In genomic region chr14:24299255-24300191, GRCh38 we compare ENCODE assay signal across 1 cellular context.
A peak's percentile ranks its signal among the peaks of the same experiment; 100 is the strongest.
TF ChIP-seq lines count a peak whose summit lies in the region.

Gene DHRS1, minus strand, starts transcription at chr14:24299780. Its CDS starts 674 bp downstream, at chr14:24299106.
Gene NOP9, plus strand, starts transcription at chr14:24299850. Its CDS starts 105 bp downstream, at chr14:24299955.

TF ChIP-seq in HepG2, 621 proteins besides CTCF, POLR2A, EP300 and RAD21 (continued from another document and continues in another):
- TF ChIP-seq ZNF142 (CRISPR knock-in tag; IDR thresholded peaks at IDR 0.05): peak; percentile 84; the same call in 1 of the 2 replicates
- TF ChIP-seq NBN (conservative IDR thresholded peaks at IDR 0.05): no peak
- peak; percentile 62; the same call in 1 of the 2 replicates for TF ChIP-seq ZNF790 (CRISPR knock-in tag; IDR thresholded peaks at IDR 0.05; ENCODE audit: borderline replicate concordance)
- peak; percentile 95 for TF ChIP-seq TBX2 (CRISPR knock-in tag; IDR thresholded peaks at IDR 0.05; ENCODE audit: borderline replicate concordance)
- TF ChIP-seq ZNF275 (CRISPR knock-in tag; IDR thresholded peaks at IDR 0.05; ENCODE audit: borderline replicate concordance): peak; percentile 99
- no peak for TF ChIP-seq ZNF296 (CRISPR knock-in tag; conservative IDR thresholded peaks at IDR 0.05)
- peak; percentile 92; the same call in 1 of the 2 replicates for TF ChIP-seq ZNF670 (CRISPR knock-in tag; IDR thresholded peaks at IDR 0.05; ENCODE audit: borderline replicate concordance)
- peak; percentile 20; the same call in 1 of the 2 replicates for TF ChIP-seq RCOR2 (CRISPR knock-in tag; IDR thresholded peaks at IDR 0.05)
- peak; percentile 77 for TF ChIP-seq CHCHD3 (CRISPR knock-in tag; IDR thresholded peaks at IDR 0.05)
- TF ChIP-seq DDIT3 (CRISPR knock-in tag; IDR thresholded peaks at IDR 0.05): no peak
- peak; percentile 97 for TF ChIP-seq FIP1L1 (IDR thresholded peaks at IDR 0.05; ENCODE audit: borderline replicate concordance, insufficient read depth, low read depth, low read length)
- TF ChIP-seq ZNF124 (CRISPR knock-in tag; IDR thresholded peaks at IDR 0.05): peak; percentile 90
- peak; percentile 95 for TF ChIP-seq ZNF160 (CRISPR knock-in tag; IDR thresholded peaks at IDR 0.05)
- no peak for TF ChIP-seq GLMP (CRISPR knock-in tag; IDR thresholded peaks at IDR 0.05; ENCODE audit: borderline replicate concordance)
- peak; percentile 87; the same call in 1 of the 2 replicates for TF ChIP-seq ZNF678 (CRISPR knock-in tag; IDR thresholded peaks at IDR 0.05)
- TF ChIP-seq BCL3 (CRISPR knock-in tag; IDR thresholded peaks at IDR 0.05): peak; percentile 99
- TF ChIP-seq PHF8 (CRISPR knock-in tag; IDR thresholded peaks at IDR 0.05): peak; percentile 100
- no peak for TF ChIP-seq ZSCAN30 (CRISPR knock-in tag; IDR thresholded peaks at IDR 0.05)
- TF ChIP-seq KLF11 (CRISPR knock-in tag; IDR thresholded peaks at IDR 0.05): peak; percentile 84; the same call in 1 of the 2 replicates
- TF ChIP-seq MLLT10 (CRISPR knock-in tag; IDR thresholded peaks at IDR 0.05): no peak
- no peak for TF ChIP-seq SMC3 (IDR thresholded peaks at IDR 0.05; ENCODE audit: low read length)
- TF ChIP-seq FOXM1 (CRISPR knock-in tag; IDR thresholded peaks at IDR 0.05): no peak
- peak; percentile 72 for TF ChIP-seq RNF2 (conservative IDR thresholded peaks at IDR 0.05; ENCODE audit: low read depth)
- peak; percentile 78; the same call in 1 of the 2 replicates for TF ChIP-seq TEF (CRISPR knock-in tag; IDR thresholded peaks at IDR 0.05)
- TF ChIP-seq REXO4 (CRISPR knock-in tag; IDR thresholded peaks at IDR 0.05; ENCODE audit: borderline replicate concordance): no peak
- TF ChIP-seq SMAD1 (CRISPR knock-in tag; IDR thresholded peaks at IDR 0.05; ENCODE audit: borderline replicate concordance, low read depth): peak; percentile 99
- TF ChIP-seq THAP7 (CRISPR knock-in tag; IDR thresholded peaks at IDR 0.05): peak; percentile 96
- TF ChIP-seq SIN3A (IDR thresholded peaks at IDR 0.05; ENCODE audit: borderline replicate concordance, low read depth, low read length): peak; percentile 100
- TF ChIP-seq GTF3A (CRISPR knock-in tag; conservative IDR thresholded peaks at IDR 0.05): peak; percentile 95; the same call in 1 of the 2 replicates
- TF ChIP-seq ZNF138 (CRISPR knock-in tag; IDR thresholded peaks at IDR 0.05; ENCODE audit: low read depth): peak; percentile 99
- no peak for TF ChIP-seq ZXDC (CRISPR knock-in tag; IDR thresholded peaks at IDR 0.05)
- TF ChIP-seq ZNF639 (CRISPR knock-in tag; conservative IDR thresholded peaks at IDR 0.05): peak; percentile 30
- peak; percentile 93 for TF ChIP-seq ZNF343 (CRISPR knock-in tag; IDR thresholded peaks at IDR 0.05)
- TF ChIP-seq ZNF773 (CRISPR knock-in tag; IDR thresholded peaks at IDR 0.05; ENCODE audit: borderline replicate concordance): 0 out of 2 replicates have a peak, but pooled peaks have one; percentile 24
- no peak for TF ChIP-seq TMF1 (CRISPR knock-in tag; IDR thresholded peaks at IDR 0.05; ENCODE audit: low read depth)
- TF ChIP-seq ZBTB3 (CRISPR knock-in tag; IDR thresholded peaks at IDR 0.05; ENCODE audit: borderline replicate concordance, low read depth): peak; percentile 97; the same call in 1 of the 2 replicates
- TF ChIP-seq KDM4B (CRISPR knock-in tag; IDR thresholded peaks at IDR 0.05): peak; percentile 99
- TF ChIP-seq ZNF503 (CRISPR knock-in tag; IDR thresholded peaks at IDR 0.05): peak; percentile 95
- TF ChIP-seq NCOA1 (CRISPR knock-in tag; IDR thresholded peaks at IDR 0.05): peak; percentile 88; the same call in 1 of the 2 replicates
- TF ChIP-seq ZBTB25 (CRISPR knock-in tag; IDR thresholded peaks at IDR 0.05): 0 out of 2 replicates have a peak, but pooled peaks have one; percentile 80
- no peak; a peak in 3 of 4 replicates for TF ChIP-seq NR2F1 (CRISPR knock-in tag; IDR thresholded peaks at IDR 0.05)
- peak; percentile 59 for TF ChIP-seq TGIF2 (CRISPR knock-in tag; IDR thresholded peaks at IDR 0.05)
- no peak for TF ChIP-seq SRSF9 (IDR thresholded peaks at IDR 0.05; ENCODE audit: borderline replicate concordance, insufficient read depth, low read depth, low read length, poor library complexity, severe bottlenecking)
- peak; percentile 89; the same call in 1 of the 2 replicates for TF ChIP-seq ZNF788 (CRISPR knock-in tag; IDR thresholded peaks at IDR 0.05; ENCODE audit: borderline replicate concordance)
- TF ChIP-seq SUZ12 (IDR thresholded peaks at IDR 0.05; ENCODE audit: low read depth, low read length): 0 out of 2 replicates have a peak, but pooled peaks have one; percentile 30
